17 cellular contexts compared by ENCODE assay signal in the genomic region with DNA sequence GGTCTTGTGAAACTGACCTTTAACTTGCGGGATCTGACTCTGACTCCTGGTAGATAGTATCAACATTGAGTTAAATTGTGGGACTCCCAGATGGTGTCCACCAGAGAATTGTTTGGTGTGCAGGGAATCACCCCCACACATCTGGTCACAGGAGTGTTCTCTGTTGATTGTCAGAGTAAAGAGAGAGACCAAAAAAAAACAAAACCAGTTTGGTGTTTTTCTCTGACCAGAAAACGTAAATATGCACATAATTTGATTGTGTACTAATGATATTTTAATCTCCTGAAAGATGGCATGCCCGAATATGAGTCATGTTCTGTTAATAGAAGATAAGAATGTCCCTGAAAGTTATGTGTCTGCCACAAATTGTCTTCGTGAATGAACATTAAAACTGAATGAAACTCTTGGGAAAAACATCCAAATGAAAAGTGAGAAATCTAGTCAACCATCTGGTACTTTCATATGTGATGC.
"Had no signal": no experiment of that assay in that cellular context is flagged by ENCODE, and none has a peak within 500 bp of the region (broad histone marks: within the 10 kb centered on the region; RNA-seq: fewer than 3 reads in every experiment).

No MANE protein-coding gene starts in this region.

- ATAC-seq: activated T-helper 17 cell treated with anti-CD3 and anti-CD28 coated beads, Interleukin-2, amount 50 U/mL, for 72 hours; body of pancreas; effector memory CD8-positive, alpha-beta T cell; left ventricle myocardium superior; sciatic nerve; T-helper 17 cell had no signal

- H3K4me3 ChIP-seq: body of pancreas had no signal

- DNase-seq: activated B cell treated with CpG ODN at 0.5 μM for 24 hours; activated CD4-positive, alpha-beta T cell treated with anti-CD3 and anti-CD28 coated beads, Interleukin-2, amount 50 U/mL, for 1 hour; activated naive CD4-positive, alpha-beta T cell treated with anti-CD3 and anti-CD28 coated beads for 36 hours; activated T-cell treated with anti-CD3 and anti-CD28 coated beads for 4 hours; body of pancreas; central memory CD4-positive, alpha-beta T cell; effector memory CD8-positive, alpha-beta T cell; kidney; left ventricle myocardium superior; mesendoderm; stimulated activated CD4-positive, alpha-beta T cell treated with anti-CD3 and anti-CD28 coated beads, Interleukin-2, amount 100 ng/mL, for 24 hours; stimulated activated naive CD4-positive, alpha-beta T cell; substantia nigra; T-helper 17 cell; trophoblast cell had no signal
